Comparison of ENCODE assay signal across 23 cellular contexts in genomic region chr18:52937840-52938239, GRCh38.
"Had no signal": no experiment of that assay in that cellular context is flagged by ENCODE, and none has a peak within 500 bp of the region (broad histone marks: within the 10 kb centered on the region; RNA-seq: fewer than 3 reads in every experiment).

No MANE protein-coding gene starts in this region.

- H3K9me3 ChIP-seq: MG63, Peyer's patch, SJSA1 had no signal

- H3K27ac ChIP-seq: PC-9, Peyer's patch, SJSA1, SK-N-MC had no signal

- H3K36me3 ChIP-seq: MG63, Peyer's patch, SJSA1 had no signal

- H3K4me3 ChIP-seq: MG63, PC-9, Peyer's patch, SJSA1, SK-N-MC had no signal

- DNase-seq: KBM-7; MG63; NCI-H1092; NCI-H1105 treated with DMSO at 0.1 percent for 48 hours; NCI-H1417 treated with DMSO at 0.1 percent for 48 hours; NCI-H146; NCI-H1694 treated with DMSO at 0.1 percent for 48 hours; NCI-H1930; NCI-H2081; NCI-H2107; NCI-H226; NCI-H446; NCI-H510A; NCI-H524 treated with DMSO at 0.1 percent for 48 hours; NCI-H69; NCI-H774; NK-92 treated with Interleukin-12 subunit alpha and Interleukin-12 subunit beta, amount 100 ng/mL, for 24 hours; PC-9; Peyer's patch; Right ventricle myocardium superior; SIG-M5 had no signal

- H3K4me1 ChIP-seq: Peyer's patch, SJSA1 had no signal

- H3K27me3 ChIP-seq: MG63, Peyer's patch, SJSA1 had no signal
